ENCODE assay signal across 13 cellular contexts in the genomic region with DNA sequence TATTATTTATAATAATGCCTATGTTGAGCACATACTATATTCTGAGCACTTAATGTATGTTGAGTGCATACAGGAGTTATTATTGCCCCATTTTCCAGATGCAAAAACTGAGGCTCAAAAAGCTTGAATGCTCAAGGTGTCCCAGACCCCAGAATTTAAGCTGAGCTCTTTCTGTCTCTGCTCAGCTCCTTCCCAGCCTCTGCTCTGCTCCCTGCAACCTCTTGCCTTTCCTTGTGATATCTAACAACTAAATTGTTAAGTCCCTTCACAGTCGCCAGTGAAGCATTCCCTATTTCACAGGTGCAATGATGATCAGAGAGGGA. TPM values are rescaled to one million over a fixed set of nuclear protein-coding genes. Genes with fewer than 3 reads are reported as not detected.
DNase-seq lines count a peak whose midpoint lies in the region; ATAC-seq and TF ChIP-seq lines count a peak whose summit lies in the region.
"Had no signal": no experiment of that assay in that cellular context is flagged by ENCODE, and none has a peak within 500 bp of the region (broad histone marks: within the 10 kb centered on the region; RNA-seq: fewer than 3 reads in every experiment).

No MANE protein-coding gene starts in this region.

- no peak overlapping the region for H3K23ac ChIP-seq in neuronal stem cell (ENCODE audit: low read depth, low read length, poor library complexity)

- H4K91ac ChIP-seq in neuronal stem cell (ENCODE audit: low read depth, low read length, poor library complexity) = no peak overlapping the region

- no peak overlapping the region for H2BK5ac ChIP-seq in neuronal stem cell (ENCODE audit: low read length)

- no peak overlapping the region for H3K4me2 ChIP-seq in neuronal stem cell (ENCODE audit: insufficient read depth, low read length, poor library complexity, severe bottlenecking)

- H3K4me1 Mint-ChIP-seq in natural killer cell = peaks cover 10 to 11% of the 10 kb centered on the region in 2 donors
- H3K4me1 Mint-ChIP-seq in natural killer cell treated with Interleukin-12 subunit alpha and Interleukin-12 subunit beta and Interleukin-15 and Interleukin-18, amount 100 ng/mL, for 72 hours (ENCODE audit: low read depth in 2 of 2) = peaks cover 16 to 19% of the 10 kb centered on the region in 2 donors

- H2BK120ac ChIP-seq in neuronal stem cell (ENCODE audit: low read depth, low read length) = no peak overlapping the region

- H3K4me3 Mint-ChIP-seq in natural killer cell = peak overlapping the region; percentile 17
- H3K4me3 Mint-ChIP-seq in natural killer cell treated with Interleukin-12 subunit alpha and Interleukin-12 subunit beta and Interleukin-15 and Interleukin-18, amount 100 ng/mL, for 72 hours = no peak overlapping the region

- H3K4ac ChIP-seq in neuronal stem cell (ENCODE audit: low read length) = no peak overlapping the region

- no peaks in the 10 kb centered on the region for H3K9me3 Mint-ChIP-seq in natural killer cell
- no peaks in the 10 kb centered on the region for H3K9me3 Mint-ChIP-seq in natural killer cell treated with Interleukin-12 subunit alpha and Interleukin-12 subunit beta and Interleukin-15 and Interleukin-18, amount 100 ng/mL, for 72 hours
- H3K9me3 Mint-ChIP-seq in activated naive CD4-positive, alpha-beta T cell treated with anti-CD3 and anti-CD28 coated beads, Interleukin-2, amount 50 U/mL, for 72 hours = no peaks in the 10 kb centered on the region

- WGBS in neuronal stem cell (ENCODE audit: extremely low coverage in 2 of 2, insufficient read length in 2 of 2, insufficient replicate concordance in 1 of 2), 2 donors = no CpG with 5 or more reads among the region's 1 CpG

- H3K9me3 ChIP-seq in breast epithelium (no peaks in the 10 kb centered on the region), neuronal stem cell (replicated peaks in 1 of 2; ENCODE audit: control insufficient read depth in 2 of 2, insufficient read depth in 1 of 2, low read depth in 1 of 2, low read length in 2 of 2) (peaks cover 0 to 5% of the 10 kb centered on the region in 2 donors)
- H3K9me3 ChIP-seq: sigmoid colon had no signal

- H2AK5ac ChIP-seq in neuronal stem cell (ENCODE audit: low read depth, low read length) = no peak overlapping the region

- no peak overlapping the region for H2BK15ac ChIP-seq in neuronal stem cell (ENCODE audit: low read length)

- H3K36me3 ChIP-seq in breast epithelium = no peaks in the 10 kb centered on the region
- H3K36me3 ChIP-seq in neuronal stem cell (replicated peaks in 1 of 2; ENCODE audit: control insufficient read depth in 2 of 2, insufficient read depth in 2 of 2, low read length in 2 of 2) = peaks cover 35 to 63% of the 10 kb centered on the region in 2 donors
- H3K36me3 ChIP-seq: sigmoid colon had no signal

- TF ChIP-seq CTCF in natural killer cell (IDR thresholded peaks at IDR 0.05) (no peak), breast epithelium (IDR thresholded peaks at IDR 0.05) (no peak)

- no peak overlapping the region for H3K27ac Mint-ChIP-seq in natural killer cell
- H3K27ac Mint-ChIP-seq in natural killer cell treated with Interleukin-12 subunit alpha and Interleukin-12 subunit beta and Interleukin-15 and Interleukin-18, amount 100 ng/mL, for 72 hours = no peak overlapping the region
- H3K27ac Mint-ChIP-seq in activated naive CD4-positive, alpha-beta T cell treated with anti-CD3 and anti-CD28 coated beads, Interleukin-2, amount 50 U/mL, for 72 hours = no peak overlapping the region

- no peak overlapping the region for H3K14ac ChIP-seq in neuronal stem cell (ENCODE audit: low read length)

- peaks cover 37 to 50% of the 10 kb centered on the region in 2 donors for H3K27me3 Mint-ChIP-seq in natural killer cell (ENCODE audit: low read depth in 2 of 2)
- peaks cover 40% of the 10 kb centered on the region in 2 donors for H3K27me3 Mint-ChIP-seq in natural killer cell treated with Interleukin-12 subunit alpha and Interleukin-12 subunit beta and Interleukin-15 and Interleukin-18, amount 100 ng/mL, for 72 hours

- H3K36me3 Mint-ChIP-seq in natural killer cell = no peaks in the 10 kb centered on the region
- no peaks in the 10 kb centered on the region for H3K36me3 Mint-ChIP-seq in natural killer cell treated with Interleukin-12 subunit alpha and Interleukin-12 subunit beta and Interleukin-15 and Interleukin-18, amount 100 ng/mL, for 72 hours
- H3K36me3 Mint-ChIP-seq in activated naive CD4-positive, alpha-beta T cell treated with anti-CD3 and anti-CD28 coated beads, Interleukin-2, amount 50 U/mL, for 72 hours = peaks cover 10 to 12% of the 10 kb centered on the region in 2 donors

- peak overlapping the region; percentile 95 for H3K27ac ChIP-seq in breast epithelium
- H3K27ac ChIP-seq in neuronal stem cell (replicated peaks; ENCODE audit: low read length) = no peak overlapping the region

- H3K4me3 ChIP-seq in breast epithelium = peak overlapping the region in 1 of 3 donors; percentile 76
- no peak overlapping the region for H3K4me3 ChIP-seq in neuronal stem cell (ENCODE audit: low read length in 2 of 2)

- intact Hi-C loops in natural killer cell (cut with micrococcal nuclease) (no loop called here), breast epithelium (cut with DNase I; ENCODE audit: low total_unique reads) (no loop called here), head of caudate nucleus (cut with DNase I) (no loop called here)

- no peak overlapping the region for H2AFZ ChIP-seq in neuronal stem cell (ENCODE audit: low read length)

- no peak overlapping the region for H2BK12ac ChIP-seq in neuronal stem cell (ENCODE audit: low read length)

- H3K18ac ChIP-seq in neuronal stem cell (ENCODE audit: low read length) = no peak overlapping the region

- H4K8ac ChIP-seq in neuronal stem cell (ENCODE audit: low read depth, low read length) = peak overlapping the region; percentile 43

- peaks cover 0 to 13% of the 10 kb centered on the region in 2 donors for H3K4me1 ChIP-seq in breast epithelium
- H3K4me1 ChIP-seq in neuronal stem cell (ENCODE audit: control insufficient read depth in 2 of 2, insufficient read depth in 1 of 2, low read depth in 1 of 2, low read length in 2 of 2) = peaks cover 11 to 17% of the 10 kb centered on the region in 2 donors

- peaks cover 33% of the 10 kb centered on the region for H3K79me1 ChIP-seq in neuronal stem cell (ENCODE audit: low read depth, low read length)

- no peak overlapping the region for H3K9ac ChIP-seq in neuronal stem cell (ENCODE audit: low read depth, low read length, poor library complexity)

- ATAC-seq in natural killer cell = no peak
- no peak for ATAC-seq in natural killer cell treated with Interleukin-12 subunit alpha and Interleukin-12 subunit beta and Interleukin-15 and Interleukin-18, amount 100 ng/mL, for 72 hours
- no peak for ATAC-seq in activated naive CD4-positive, alpha-beta T cell treated with anti-CD3 and anti-CD28 coated beads, Interleukin-2, amount 50 U/mL, for 72 hours

- no peak for TF ChIP-seq POLR2A in breast epithelium (IDR thresholded peaks at IDR 0.05)

- H3K27me3 ChIP-seq in breast epithelium (no peaks in the 10 kb centered on the region), neuronal stem cell (ENCODE audit: control insufficient read depth in 3 of 3, insufficient read depth in 3 of 3, low read depth in 1 of 3, low read length in 3 of 3) (no peaks in the 10 kb centered on the region)
- H3K27me3 ChIP-seq: brain microvascular endothelial cell had no signal

- DNase-seq in natural killer cell (no peak), breast epithelium (ENCODE audit: low spot score in 2 of 2) (no peak), neuronal stem cell (ENCODE audit: low spot score) (no peak), COLO668 (lab: John Stamatoyannopoulos, UW; ENCODE audit: unreplicated experiment) (no peak), epidermal melanocyte (ENCODE audit: insufficient read length, low spot score) (no peak), head of caudate nucleus (no peak)
- no peak for DNase-seq in natural killer cell treated with Interleukin-12 subunit alpha and Interleukin-12 subunit beta and Interleukin-15 and Interleukin-18, amount 100 ng/mL, for 72 hours (ENCODE audit: low spot score)
- DNase-seq in activated naive CD4-positive, alpha-beta T cell treated with anti-CD3 and anti-CD28 coated beads, Interleukin-2, amount 50 U/mL, for 72 hours (ENCODE audit: low spot score in 2 of 2) = no peak
- DNase-seq: effector CD8-positive, alpha-beta T cell; foreskin melanocyte; sigmoid colon had no signal

RNA-seq across cellular contexts. Expression of a gene that starts 4.2 kb away (rescaled TPM):
- under 1 TPM in 2 of 3 donors, not detected in 1; 0.25 to 0.26 TPM for total RNA-seq in natural killer cell
- not detected for total RNA-seq in natural killer cell treated with Interleukin-12 subunit alpha and Interleukin-12 subunit beta and Interleukin-15 and Interleukin-18, amount 100 ng/mL, for 72 hours
- 10 to 100 TPM; 22.0 to 36.4 (median 22.7) TPM for total RNA-seq in breast epithelium
- polyA plus RNA-seq in neuronal stem cell (2013, experiment 1 of 2) = 33.0 TPM
- 33.5 TPM for polyA plus RNA-seq in neuronal stem cell (2013, experiment 2 of 2)
- total RNA-seq in activated naive CD4-positive, alpha-beta T cell treated with anti-CD3 and anti-CD28 coated beads, Interleukin-2, amount 50 U/mL, for 72 hours = under 1 TPM in 1 of 2 donors, not detected in 1; 0.07 TPM

RNA-seq across cellular contexts. Expression of a gene that starts 35.6 kb away (rescaled TPM):
- total RNA-seq in natural killer cell (not detected), breast epithelium (under 1 TPM in 1 of 3 donors, not detected in 2; 0.29 TPM)
- total RNA-seq in natural killer cell treated with Interleukin-12 subunit alpha and Interleukin-12 subunit beta and Interleukin-15 and Interleukin-18, amount 100 ng/mL, for 72 hours = 1 to 10 TPM in 1 of 2 donors, under 1 TPM in 1; 0.81 to 1.0 TPM
- 1.1 TPM for polyA plus RNA-seq in neuronal stem cell (2013, experiment 1 of 2)
- 1.1 TPM for polyA plus RNA-seq in neuronal stem cell (2013, experiment 2 of 2)
- total RNA-seq in activated naive CD4-positive, alpha-beta T cell treated with anti-CD3 and anti-CD28 coated beads, Interleukin-2, amount 50 U/mL, for 72 hours = under 1 TPM in 1 of 2 donors, not detected in 1; 0.27 TPM
- total RNA-seq: sigmoid colon, SK-MEL-5 had no signal

Comparison
In these comparisons a context has a peak if more than half of its experiments do, and no peak if none do; other contexts are left out.
1. RNA of a gene that starts 4.2 kb away (total RNA-seq): 22.0 to 36.4 TPM in breast epithelium; not detected in natural killer cell treated with Interleukin-12 subunit alpha and Interleukin-12 subunit beta and Interleukin-15 and Interleukin-18, amount 100 ng/mL, for 72 hours, 0.25 to 0.26 TPM in natural killer cell and 0.07 TPM in activated naive CD4-positive, alpha-beta T cell treated with anti-CD3 and anti-CD28 coated beads, Interleukin-2, amount 50 U/mL, for 72 hours; every median in the first group is over 10 times any median in the second.